ENCODE assay signal across 11 cellular contexts in the genomic region with DNA sequence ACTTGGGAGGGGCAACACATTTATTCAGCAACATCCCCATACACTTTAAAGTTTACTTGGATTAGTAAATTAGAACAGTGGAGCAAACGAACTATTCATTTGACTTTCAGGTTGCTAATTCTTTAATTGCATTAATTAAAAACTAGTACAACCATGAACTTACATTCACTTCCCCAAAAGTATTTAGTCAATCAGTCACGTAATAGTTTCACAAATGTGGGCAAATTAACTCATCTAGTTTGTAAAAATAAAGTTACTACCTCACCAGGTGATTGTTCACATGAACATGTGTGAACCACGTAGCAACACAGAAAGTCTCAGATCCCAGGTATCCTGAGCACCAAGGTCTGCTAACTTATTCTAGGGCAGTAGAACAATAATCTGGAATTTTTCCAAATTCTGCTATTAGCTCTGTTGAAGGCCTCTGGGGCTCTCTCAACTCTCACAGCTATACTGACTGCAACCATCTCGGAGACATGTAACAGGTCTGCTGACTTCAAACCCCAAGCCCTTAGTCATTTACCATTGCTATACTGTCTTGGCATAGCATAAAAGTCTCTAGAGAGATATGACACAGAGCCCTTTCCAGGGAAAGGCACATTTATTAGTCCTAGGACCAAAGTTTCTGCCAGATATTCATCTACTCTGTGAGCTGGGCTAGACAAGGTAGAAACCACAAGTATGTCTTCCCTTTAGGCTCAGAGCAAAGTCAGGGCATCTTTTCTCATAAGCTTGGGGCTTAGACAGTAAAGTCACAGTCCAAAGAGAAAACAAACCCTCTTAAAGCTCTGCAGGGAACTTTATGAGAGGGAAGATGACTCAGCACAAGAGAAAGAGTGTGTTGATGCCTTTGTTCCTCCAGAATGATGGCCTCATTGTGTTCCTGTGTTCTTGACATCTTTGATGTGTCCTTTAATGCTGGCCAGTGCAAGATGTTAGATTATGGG. TPM values are rescaled to one million over a fixed set of nuclear protein-coding genes. Genes with fewer than 3 reads are reported as not detected.
DNase-seq lines count a peak whose midpoint lies in the region; ATAC-seq and TF ChIP-seq lines count a peak whose summit lies in the region.
"Had no signal": no experiment of that assay in that cellular context is flagged by ENCODE, and none has a peak within 500 bp of the region (broad histone marks: within the 10 kb centered on the region; RNA-seq: fewer than 3 reads in every experiment).

No MANE protein-coding gene starts in this region.

- peaks cover 24% of the 10 kb centered on the region for H3K4me1 ChIP-seq in mesodermal cell (ENCODE audit: control insufficient read depth, insufficient read depth, low read length, poor library complexity, severe bottlenecking)
- peaks cover 0 to 53% (median 10%) of the 10 kb centered on the region in 4 donors for H3K4me1 ChIP-seq in tibial nerve
- no peaks in the 10 kb centered on the region for H3K4me1 ChIP-seq in SK-N-SH (ENCODE audit: control insufficient read depth in 1 of 2, insufficient read depth in 2 of 2, low read depth in 1 of 2, low read length in 1 of 2)

- H3K4me2 ChIP-seq in SK-N-SH: no peak overlapping the region

- H3K27ac ChIP-seq in mesodermal cell (ENCODE audit: low read depth, low read length, severe bottlenecking): peak overlapping the region; percentile 87
- peak overlapping the region in 2 of 4 donors; percentile 0 to 28 for H3K27ac ChIP-seq in tibial nerve
- H3K27ac ChIP-seq in SK-N-SH (ENCODE audit: low read depth in 2 of 2, low read length in 1 of 2): no peak overlapping the region

- H2AFZ ChIP-seq in SK-N-SH (ENCODE audit: low read depth): no peak overlapping the region

- no peak overlapping the region for H3K9ac ChIP-seq in SK-N-SH

- TF ChIP-seq POLR2A in tibial nerve (IDR thresholded peaks at IDR 0.05): no peak

- no peaks in the 10 kb centered on the region for H3K9me2 ChIP-seq in SK-N-SH

- TF ChIP-seq CTCF in tibial nerve (IDR thresholded peaks at IDR 0.05) (no peak), SK-N-SH (IDR thresholded peaks at IDR 0.05) (no peak)

- ATAC-seq in GM21390 (IDR thresholded peaks at IDR 0.05; ENCODE audit: unreplicated experiment) (no peak), HG02623 (IDR thresholded peaks at IDR 0.05; ENCODE audit: unreplicated experiment) (no peak)
- ATAC-seq: T-cell had no signal

- no peaks in the 10 kb centered on the region for H3K27me3 ChIP-seq in tibial nerve
- no peaks in the 10 kb centered on the region; the same call in 1 of the 2 replicates for H3K27me3 ChIP-seq in SK-N-SH (ENCODE audit: insufficient read depth)

- H3F3A ChIP-seq in SK-N-SH (replicated peaks; ENCODE audit: insufficient read depth): no peaks in the 10 kb centered on the region

- H3K9me3 ChIP-seq in mesodermal cell (ENCODE audit: control insufficient read depth, low read length) (no peaks in the 10 kb centered on the region), tibial nerve (no peaks in the 10 kb centered on the region), SK-N-SH (no peaks in the 10 kb centered on the region)

- CTCF ChIA-PET in SK-N-SH (lab: Yijun Ruan, JAX): interaction anchor here (1.0 to 1.5 kb wide), 2 partner anchors 42 to 132 kb away, joined by 3 read pairs; no protein-coding TSS in a partner anchor

- POLR2A ChIA-PET in SK-N-SH (lab: Yijun Ruan, JAX): no interaction called here

- no peak overlapping the region for H3K4me3 ChIP-seq in mesodermal cell (ENCODE audit: extremely low read depth, insufficient read depth, low read length, poor library complexity, severe bottlenecking)
- no peak overlapping the region for H3K4me3 ChIP-seq in tibial nerve
- H3K4me3 ChIP-seq in SK-N-SH (ENCODE audit: low read depth in 2 of 2, low read length in 1 of 2): no peak overlapping the region

- no peaks in the 10 kb centered on the region for H4K20me1 ChIP-seq in SK-N-SH (ENCODE audit: insufficient read depth)

- TF ChIP-seq EP300 in tibial nerve (IDR thresholded peaks at IDR 0.05) (peak in 1 of 2 donors; percentile 38), SK-N-SH (IDR thresholded peaks at IDR 0.05; ENCODE audit: borderline replicate concordance in 1 of 2, low read depth in 1 of 2, low read length in 1 of 2) (no peak)

- H3K36me3 ChIP-seq in mesodermal cell (ENCODE audit: control insufficient read depth, insufficient read depth, low read length) (no peaks in the 10 kb centered on the region), tibial nerve (no peaks in the 10 kb centered on the region), SK-N-SH (replicated peaks in 1 of 2; ENCODE audit: control insufficient read depth in 1 of 2, insufficient read depth in 2 of 2, low read length in 1 of 2) (no peaks in the 10 kb centered on the region)

- no peak for TF ChIP-seq RAD21 in SK-N-SH (IDR thresholded peaks at IDR 0.05; ENCODE audit: low read length)

- DNase-seq in DMS53 treated with DMSO at 0.1 percent for 48 hours (lab: John Stamatoyannopoulos, UW; ENCODE audit: unreplicated experiment) (peak; percentile 8), HT1080 (ENCODE audit: low read depth) (peak; percentile 88), astrocyte of the hippocampus (ENCODE audit: low read depth, low spot score) (peak; percentile 62), tibial nerve (ENCODE audit: low spot score in 2 of 2) (no peak), SK-N-SH (no peak)
- DNase-seq: activated gamma-delta T cell treated with Interleukin-2 at 50 U/mL for 16 hours, NCI-H1092 treated with DMSO at 0.1 percent for 48 hours, T-cell had no signal

- H3K79me2 ChIP-seq in SK-N-SH (ENCODE audit: insufficient read depth): no peaks in the 10 kb centered on the region

- 83 to 100% methylated on average over 1 to 3 of the region's 4 CpGs for WGBS in mesodermal cell (ENCODE audit: insufficient coverage in 2 of 2), 2 experiments
- WGBS in tibial nerve, 2 donors: 85 to 88% methylated on average over 4 of the region's 4 CpGs
- WGBS in SK-N-SH (ENCODE audit: low lambda C conversion rate): 6% methylated on average over 4 of the region's 4 CpGs

TF ChIP-seq in SK-N-SH, 30 proteins besides CTCF, POLR2A, EP300 and RAD21:
- TF ChIP-seq MEF2A (IDR thresholded peaks at IDR 0.05; ENCODE audit: borderline replicate concordance, low read depth) (no peak), SMC3 (IDR thresholded peaks at IDR 0.05; ENCODE audit: low read depth, low read length) (no peak)

RNA-seq across cellular contexts. Expression of gene CCDC28A, which starts 50.9 kb away (rescaled TPM):
- total RNA-seq in HT1080 (2014; rRNA removed; shearing (Covaris generic)): 19.7 and 22.5 TPM in 2 replicates
- 33.1 and 33.5 TPM in 2 replicates for polyA plus RNA-seq in HT1080 (2015; cell fraction: cytosol; rRNA removed)
- polyA plus RNA-seq in HT1080 (2015; cell fraction: nucleus; rRNA removed): 12.8 and 13.0 TPM in 2 replicates
- polyA plus RNA-seq in mesodermal cell (2013, experiment 1 of 2): 26.5 TPM
- 26.6 TPM for polyA plus RNA-seq in mesodermal cell (2013, experiment 2 of 2)
- 10 to 100 TPM; 10.8 to 31.0 (median 15.7) TPM for total RNA-seq in tibial nerve
- polyA plus RNA-seq in SK-N-SH (2012; rRNA removed): 11.4 and 13.4 TPM in 2 replicates
- 15.6 and 25.7 TPM in 2 replicates for polyA plus RNA-seq in SK-N-SH (2012; cell fraction: cytosol; rRNA removed)
- 5.2 and 9.0 TPM in 2 replicates for polyA plus RNA-seq in SK-N-SH (2012; cell fraction: nucleus; rRNA removed)

Comparison
In these comparisons a context has a peak if more than half of its experiments do, and no peak if none do; other contexts are left out.
1. DNase-seq: peak in DMS53 treated with DMSO at 0.1 percent for 48 hours (single experiment), HT1080 (single experiment) and astrocyte of the hippocampus (single experiment); none in tibial nerve (0 of 2) and SK-N-SH (single experiment).